ENCODE assay signal across 32 cellular contexts in genomic region chr20:53079883-53080282, GRCh38.
A peak's percentile ranks its signal among the peaks of the same experiment; 100 is the strongest.
DNase-seq lines count a peak whose midpoint lies in the region; ATAC-seq, FAIRE-seq and TF ChIP-seq lines count a peak whose summit lies in the region.
"Had no signal": no experiment of that assay in that cellular context is flagged by ENCODE, and none has a peak within 500 bp of the region (broad histone marks: within the 10 kb centered on the region; RNA-seq: fewer than 3 reads in every experiment).

No MANE protein-coding gene starts in this region.

- peaks cover 16% of the 10 kb centered on the region for H3K4me1 Mint-ChIP-seq in MCF 10A (ENCODE audit: insufficient read depth, unreplicated experiment)
- no peaks in the 10 kb centered on the region for H3K4me1 Mint-ChIP-seq in immature natural killer cell
- H3K4me1 Mint-ChIP-seq: neural crest cell had no signal

- H3K4me3 Mint-ChIP-seq in MCF 10A (ENCODE audit: unreplicated experiment), result no peak overlapping the region
- no peak overlapping the region for H3K4me3 Mint-ChIP-seq in immature natural killer cell
- H3K4me3 Mint-ChIP-seq: dendritic cell treated with granulocyte-macrophage colony-stimulating factor and Interleukin-4, amounts not matched to agents 40 ng/mL and 50 ng/mL, for 4 days; neural crest cell; stimulated activated naive CD8-positive, alpha-beta T cell treated with anti-CD3 and anti-CD28 coated beads, Interleukin-15, Interleukin-2, amounts not matched to agents 100 ng/mL and 50 ng/mL, for 24 hours; T-helper 17 cell had no signal

- BruUV-seq in MCF 10A (replicated peaks; lab: Mats Ljungman, UMichigan) (no TSS peak), mammary epithelial cell (replicated peaks; lab: Mats Ljungman, UMichigan) (no TSS peak)

- H3K36me3 ChIP-seq in mammary epithelial cell (ENCODE audit: insufficient read depth, low read length) (no peaks in the 10 kb centered on the region), adipocyte (ENCODE audit: control insufficient read depth, insufficient read depth, low read length, severe bottlenecking) (no peaks in the 10 kb centered on the region), lower lobe of right lung (no peaks in the 10 kb centered on the region)
- H3K36me3 ChIP-seq: adrenal gland; BLaER1 treated with 17β-estradiol and CSF1 and Interleukin-3, amounts not matched to agents 10 nM and 100 nM; esophagus squamous epithelium; MG63; pancreas; SJSA1 had no signal

- H3K79me2 ChIP-seq in mammary epithelial cell (ENCODE audit: insufficient read depth, low read length), result no peaks in the 10 kb centered on the region

- POLR2A ChIA-PET in MCF 10A (lab: Yijun Ruan, JAX), result interaction anchor here (0.6 to 5.2 kb wide), 3 partner anchors 67 to 1539 kb away, joined by 3 to 34 read pairs (median 3); no protein-coding TSS in a partner anchor

- H3K9ac ChIP-seq in mammary epithelial cell (ENCODE audit: insufficient read depth, low read length), result no peak overlapping the region
- peak overlapping the region; percentile 28 for H3K9ac ChIP-seq in adipocyte (ENCODE audit: low read length)
- H3K9ac ChIP-seq: BLaER1 treated with 17β-estradiol and CSF1 and Interleukin-3, amounts not matched to agents 10 nM and 100 nM had no signal

- no peak for ATAC-seq in lower lobe of right lung
- no peak for ATAC-seq in HG03442 (IDR thresholded peaks at IDR 0.05; ENCODE audit: unreplicated experiment)
- ATAC-seq: pancreas, T-helper 17 cell had no signal

- in situ Hi-C loops in mammary epithelial cell (cut with MboI; ENCODE audit: low sequenced_read_pairs in 2 of 2), result no loop called here

- FAIRE-seq in RCC 7860 (lab: Jason Lieb, UNC), result no peak
- FAIRE-seq: frontal cortex, GM19239, pancreas, TTC549 had no signal

- TF ChIP-seq CTCF in MCF 10A (IDR thresholded peaks at IDR 0.05; ENCODE audit: unreplicated experiment) (no peak), mammary epithelial cell (conservative IDR thresholded peaks at IDR 0.05 in 1 of 2, IDR thresholded peaks at IDR 0.05 in 1 of 2; ENCODE audit: extremely low read depth in 1 of 2, insufficient read depth in 1 of 2, low read depth in 1 of 2, low read length in 2 of 2) (no peak), lower lobe of right lung (IDR thresholded peaks at IDR 0.05) (no peak)

- H3K27ac ChIP-seq in mammary epithelial cell (ENCODE audit: insufficient read depth, low read depth, low read length) (no peak overlapping the region), lower lobe of right lung (peak overlapping the region; percentile 8)
- H3K27ac ChIP-seq: BLaER1 treated with 17β-estradiol and CSF1 and Interleukin-3, amounts not matched to agents 10 nM and 100 nM; SJSA1 had no signal

- no peak overlapping the region for H3K4me2 ChIP-seq in mammary epithelial cell (ENCODE audit: insufficient read depth, low read depth, low read length)
- H3K4me2 ChIP-seq: BLaER1 treated with 17β-estradiol and CSF1 and Interleukin-3, amounts not matched to agents 10 nM and 100 nM had no signal

- 89% methylated on average over 5 of the region's 5 CpGs for WGBS in mammary epithelial cell (ENCODE audit: low coverage, missing lambda C conversion rate)

- DNase-seq in MCF 10A (ENCODE audit: unreplicated experiment) (no peak), mammary epithelial cell (no peak), adipocyte (ENCODE audit: low read depth) (no peak), lower lobe of right lung (no peak), RCC 7860 (ENCODE audit: low spot score) (no peak), immature natural killer cell (no peak)
- DNase-seq: activated T-cell treated with anti-CD3 and anti-CD28 coated beads for 4 hours; adrenal gland; EL; esophagus squamous epithelium; H7; hippocampal formation; KBM-7; mesendoderm; MG63; NCI-H1105; NCI-H187; NCI-H446 treated with DMSO at 0.1 percent for 48 hours; NCI-H82; pancreas; RPMI8226; stimulated activated CD4-positive, alpha-beta T cell treated with anti-CD3 and anti-CD28 coated beads, Interleukin-2, amount 100 ng/mL, for 24 hours; T-helper 17 cell had no signal

- H3K27me3 Mint-ChIP-seq in MCF 10A (ENCODE audit: insufficient read depth, unreplicated experiment), result no peaks in the 10 kb centered on the region
- H3K27me3 Mint-ChIP-seq in immature natural killer cell (ENCODE audit: low read depth in 3 of 3), result no peaks in the 10 kb centered on the region
- H3K27me3 Mint-ChIP-seq: dendritic cell treated with granulocyte-macrophage colony-stimulating factor and Interleukin-4, amounts not matched to agents 40 ng/mL and 50 ng/mL, for 4 days; stimulated activated naive CD8-positive, alpha-beta T cell treated with anti-CD3 and anti-CD28 coated beads, Interleukin-15, Interleukin-2, amounts not matched to agents 100 ng/mL and 50 ng/mL, for 24 hours; T-helper 17 cell had no signal

- H3K4me3 ChIP-seq in mammary epithelial cell (replicated peaks in 1 of 3; ENCODE audit: insufficient read depth in 1 of 3, low read depth in 2 of 3, low read length in 3 of 3) (no peak overlapping the region), adipocyte (ENCODE audit: low read length) (peak overlapping the region; percentile 16), lower lobe of right lung (no peak overlapping the region)
- H3K4me3 ChIP-seq: adrenal gland; BLaER1 treated with 17β-estradiol and CSF1 and Interleukin-3, amounts not matched to agents 10 nM and 100 nM; esophagus squamous epithelium; MG63; pancreas; SJSA1 had no signal

- H2AFZ ChIP-seq in mammary epithelial cell (ENCODE audit: low read depth, low read length), result no peak overlapping the region

- CTCF ChIA-PET in MCF 10A (lab: Yijun Ruan, JAX), result interaction anchor here (0.6 to 1.4 kb wide), 8 partner anchors 13 to 1471 kb away, joined by 3 to 4 read pairs (median 3); no protein-coding TSS in a partner anchor
- CTCF ChIA-PET in mammary epithelial cell (lab: Charles Lee; ENCODE audit: low non-redundant PET), result no interaction called here

- H3K27ac Mint-ChIP-seq in MCF 10A (ENCODE audit: low read depth, unreplicated experiment) (peak overlapping the region; percentile 90), immature natural killer cell (no peak overlapping the region)
- H3K27ac Mint-ChIP-seq: dendritic cell treated with granulocyte-macrophage colony-stimulating factor and Interleukin-4, amounts not matched to agents 40 ng/mL and 50 ng/mL, for 4 days; stimulated activated naive CD8-positive, alpha-beta T cell treated with anti-CD3 and anti-CD28 coated beads, Interleukin-15, Interleukin-2, amounts not matched to agents 100 ng/mL and 50 ng/mL, for 24 hours; T-helper 17 cell had no signal

- dilution Hi-C loops in mammary epithelial cell (cut with HindIII; ENCODE audit: low sequenced_read_pairs), result no loop called here

- H3K9me3 ChIP-seq in mammary epithelial cell (replicated peaks; ENCODE audit: insufficient read depth, low read length) (no peaks in the 10 kb centered on the region), adipocyte (ENCODE audit: control insufficient read depth, low read length) (no peaks in the 10 kb centered on the region), lower lobe of right lung (no peaks in the 10 kb centered on the region)
- H3K9me3 ChIP-seq: adrenal gland; BLaER1 treated with 17β-estradiol and CSF1 and Interleukin-3, amounts not matched to agents 10 nM and 100 nM; esophagus squamous epithelium; MG63; pancreas; SJSA1 had no signal

- no peaks in the 10 kb centered on the region for H3K9me3 Mint-ChIP-seq in MCF 10A (ENCODE audit: unreplicated experiment)
- H3K9me3 Mint-ChIP-seq in immature natural killer cell, result no peaks in the 10 kb centered on the region
- H3K9me3 Mint-ChIP-seq: dendritic cell treated with granulocyte-macrophage colony-stimulating factor and Interleukin-4, amounts not matched to agents 40 ng/mL and 50 ng/mL, for 4 days; neural crest cell; stimulated activated naive CD8-positive, alpha-beta T cell treated with anti-CD3 and anti-CD28 coated beads, Interleukin-15, Interleukin-2, amounts not matched to agents 100 ng/mL and 50 ng/mL, for 24 hours had no signal

- H3K27me3 ChIP-seq in mammary epithelial cell (ENCODE audit: insufficient read depth, low read length) (no peaks in the 10 kb centered on the region), adipocyte (replicated peaks; ENCODE audit: control insufficient read depth, insufficient read depth, low read length) (no peaks in the 10 kb centered on the region), lower lobe of right lung (ENCODE audit: low read depth) (no peaks in the 10 kb centered on the region)
- H3K27me3 ChIP-seq: adrenal gland; BLaER1 treated with 17β-estradiol and CSF1 and Interleukin-3, amounts not matched to agents 10 nM and 100 nM; esophagus squamous epithelium; MG63; pancreas; SJSA1 had no signal

- H3K4me1 ChIP-seq in mammary epithelial cell (ENCODE audit: insufficient read depth, low read length) (peaks cover 33% of the 10 kb centered on the region), adipocyte (ENCODE audit: control insufficient read depth, insufficient read depth, low read length) (peaks cover 64% of the 10 kb centered on the region), lower lobe of right lung (peaks cover 14% of the 10 kb centered on the region)

- intact Hi-C loops in MCF 10A (cut with micrococcal nuclease) (loop anchor here (2.0 kb wide), 1 partner anchor 107 kb away; the partner anchor contains the start of gene TSHZ2), mammary epithelial cell (cut with micrococcal nuclease) (loop anchor here (2.0 kb wide), 3 partner anchors 21 to 157 kb away; partner anchors contain the start of gene TSHZ2), lower lobe of right lung (cut with DNase I) (no loop called here)

- H4K20me1 ChIP-seq in mammary epithelial cell (ENCODE audit: insufficient read depth, low read length), result no peaks in the 10 kb centered on the region
- H4K20me1 ChIP-seq: BLaER1 treated with 17β-estradiol and CSF1 and Interleukin-3, amounts not matched to agents 10 nM and 100 nM had no signal

- H3K36me3 Mint-ChIP-seq in MCF 10A (ENCODE audit: insufficient read depth, unreplicated experiment), result no peaks in the 10 kb centered on the region
- H3K36me3 Mint-ChIP-seq in immature natural killer cell, result no peaks in the 10 kb centered on the region
